Comparison of ENCODE assay signal across 13 cellular contexts in the genomic region with DNA sequence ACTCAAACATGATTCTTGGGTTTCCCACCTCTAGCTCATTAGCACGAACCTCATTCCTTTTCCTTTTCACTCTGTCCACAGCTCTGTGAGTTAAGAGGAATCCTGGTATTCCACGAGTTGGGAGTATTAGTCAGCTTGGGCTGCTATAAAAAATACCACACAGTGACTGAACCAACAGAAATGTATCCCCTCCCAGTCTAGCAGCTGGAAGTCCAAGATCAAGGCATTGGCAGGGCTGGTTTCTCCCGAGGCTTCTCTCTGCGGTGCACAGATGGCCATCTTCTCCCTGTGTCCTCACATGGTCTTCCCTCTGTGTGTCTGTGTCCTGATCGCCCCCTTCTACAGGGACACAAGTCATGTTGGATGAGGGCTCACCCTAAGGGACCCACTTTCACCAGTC.
"Had no signal": no experiment of that assay in that cellular context is flagged by ENCODE, and none has a peak within 500 bp of the region (broad histone marks: within the 10 kb centered on the region; RNA-seq: fewer than 3 reads in every experiment).

No MANE protein-coding gene starts in this region.

- H3K36me3 ChIP-seq: uterus had no signal

- H3K27ac ChIP-seq: parathyroid adenoma, stomach, thoracic aorta, uterus had no signal

- H3K4me1 ChIP-seq: uterus had no signal

- H3K4me3 ChIP-seq: stomach, thoracic aorta, uterus had no signal

- DNase-seq: activated B cell treated with CpG ODN at 0.5 μM for 24 hours; activated CD4-positive, alpha-beta T cell treated with anti-CD3 and anti-CD28 coated beads, Interleukin-2, amount 10 ng/mL, durations not matched to agents 7 days and 5 days; activated CD8-positive, alpha-beta memory T cell treated with anti-CD3 and anti-CD28 coated beads for 24 hours; activated naive CD4-positive, alpha-beta T cell treated with anti-CD3 and anti-CD28 coated beads for 36 hours; central memory CD4-positive, alpha-beta T cell; effector memory CD8-positive, alpha-beta T cell; stimulated activated CD4-positive, alpha-beta T cell treated with anti-CD3 and anti-CD28 coated beads, Interleukin-15, amount 100 ng/mL, for 24 hours; stimulated activated CD4-positive, alpha-beta T cell treated with anti-CD3 and anti-CD28 coated beads, Interleukin-4, amount 100 ng/mL, for 24 hours; stomach; T-helper 17 cell; uterus had no signal

- H3K27me3 ChIP-seq: stomach, uterus had no signal

- H2AFZ ChIP-seq: parathyroid adenoma had no signal

- H3K9me3 ChIP-seq: stomach, thoracic aorta, uterus had no signal

- H3K9ac ChIP-seq: parathyroid adenoma had no signal
